In genomic region chr2:241197947-241198346, GRCh38 we compare ENCODE assay signal across 37 cellular contexts.
"Had no signal": no experiment of that assay in that cellular context is flagged by ENCODE, and none has a peak within 500 bp of the region (broad histone marks: within the 10 kb centered on the region; RNA-seq: fewer than 3 reads in every experiment).

No MANE protein-coding gene starts in this region.

- H3K9me3 ChIP-seq: adrenal gland, MG63, Peyer's patch had no signal

- DNase-seq: activated B cell treated with CpG ODN at 0.5 μM for 24 hours; activated CD4-positive, alpha-beta memory T cell treated with anti-CD3 and anti-CD28 coated beads for 36 hours; activated CD4-positive, alpha-beta T cell treated with anti-CD3 and anti-CD28 coated beads for 4 hours; activated CD4-positive, alpha-beta T cell treated with anti-CD3 and anti-CD28 coated beads, Interleukin-2, amount 50 U/mL, for 1 hour; activated CD4-positive, CD25-positive, alpha-beta regulatory T cell treated with anti-CD3 and anti-CD28 coated beads, Interleukin-2, amount 50 U/mL, for 72 hours; activated CD8-positive, alpha-beta memory T cell treated with anti-CD3 and anti-CD28 coated beads, Interleukin-2, amount 50 U/mL, for 4 hours; activated gamma-delta T cell treated with Interleukin-2 at 50 U/mL for 16 hours; activated naive CD4-positive, alpha-beta T cell treated with anti-CD3 and anti-CD28 coated beads for 36 hours; activated T-cell treated with anti-CD3 and anti-CD28 coated beads for 4 hours; activated T-cell treated with anti-CD3 and anti-CD28 coated beads, Interleukin-2, amount 50 U/mL, for 4 hours; adrenal gland; caudate nucleus; Kasumi-1; MG63; NCI-H1048; NCI-H1105 treated with DMSO at 0.1 percent for 48 hours; NCI-H1436; NCI-H1694; NCI-H1930; NCI-H2081 treated with DMSO at 0.1 percent for 48 hours; NCI-H226; NCI-H446 treated with DMSO at 0.1 percent for 48 hours; NCI-H524; NCI-H69; NCI-H82; NK-92 treated with Interleukin-12 subunit alpha and Interleukin-12 subunit beta, amount 100 ng/mL, for 24 hours; PC-3; RPMI8226; SW 1271; T-helper 1 cell; T-helper 2 cell; T-helper 9 cell had no signal

- H3K4me1 ChIP-seq: adrenal gland, Peyer's patch had no signal

- H3K27ac Mint-ChIP-seq: activated B cell treated with CpG ODN at 0.5 μM for 24 hours; activated CD4-positive, alpha-beta memory T cell treated with anti-CD3 and anti-CD28 coated beads for 36 hours; activated naive CD4-positive, alpha-beta T cell treated with anti-CD3 and anti-CD28 coated beads for 36 hours; activated naive CD4-positive, alpha-beta T cell treated with anti-CD3 and anti-CD28 coated beads, Interleukin-2, amount 50 U/mL, for 72 hours; activated T-helper 1 cell treated with anti-CD3 and anti-CD28 coated beads, Interleukin-12 subunit alpha, Interleukin-12 subunit beta, Interleukin-2, Interleukin-4 antibody, amounts not matched to agents 30 ng/mL and 10 ng/mL and 1 ng/mL, durations not matched to agents 14 hours and 24 hours and 36 hours had no signal

- H3K27me3 Mint-ChIP-seq: activated B cell treated with CpG ODN at 0.5 μM for 24 hours; activated CD4-positive, alpha-beta memory T cell treated with anti-CD3 and anti-CD28 coated beads for 36 hours; brain had no signal

- H3K4me1 Mint-ChIP-seq: activated B cell treated with CpG ODN at 0.5 μM for 24 hours had no signal

- H3K4me3 ChIP-seq: adrenal gland, MG63, Peyer's patch had no signal

- ATAC-seq: activated naive CD4-positive, alpha-beta T cell treated with anti-CD3 and anti-CD28 coated beads, Interleukin-2, amount 50 U/mL, for 72 hours; activated T-cell treated with anti-CD3 and anti-CD28 coated beads, Interleukin-2, amount 50 U/mL, for 4 hours; PC-3 had no signal

- H3K9me3 Mint-ChIP-seq: activated B cell treated with CpG ODN at 0.5 μM for 24 hours; activated CD4-positive, alpha-beta memory T cell treated with anti-CD3 and anti-CD28 coated beads for 36 hours; activated naive CD4-positive, alpha-beta T cell treated with anti-CD3 and anti-CD28 coated beads for 36 hours; activated naive CD4-positive, alpha-beta T cell treated with anti-CD3 and anti-CD28 coated beads, Interleukin-2, amount 50 U/mL, for 72 hours; activated T-cell treated with anti-CD3 and anti-CD28 coated beads, Interleukin-2, amount 50 U/mL, for 4 hours; activated T-helper 1 cell treated with anti-CD3 and anti-CD28 coated beads, Interleukin-12 subunit alpha, Interleukin-12 subunit beta, Interleukin-2, Interleukin-4 antibody, amounts not matched to agents 30 ng/mL and 10 ng/mL and 1 ng/mL, durations not matched to agents 14 hours and 24 hours and 36 hours; brain had no signal

- H3K36me3 ChIP-seq: adrenal gland, MG63, Peyer's patch had no signal

- H3K27me3 ChIP-seq: adrenal gland, MG63, Peyer's patch had no signal

- H3K36me3 Mint-ChIP-seq: activated CD4-positive, alpha-beta memory T cell treated with anti-CD3 and anti-CD28 coated beads for 36 hours; activated naive CD4-positive, alpha-beta T cell treated with anti-CD3 and anti-CD28 coated beads, Interleukin-2, amount 50 U/mL, for 72 hours; brain had no signal

- H3K4me3 Mint-ChIP-seq: activated B cell treated with CpG ODN at 0.5 μM for 24 hours; activated CD4-positive, alpha-beta memory T cell treated with anti-CD3 and anti-CD28 coated beads for 36 hours; activated naive CD4-positive, alpha-beta T cell treated with anti-CD3 and anti-CD28 coated beads for 36 hours; activated T-cell treated with anti-CD3 and anti-CD28 coated beads, Interleukin-2, amount 50 U/mL, for 4 hours; activated T-helper 1 cell treated with anti-CD3 and anti-CD28 coated beads, Interleukin-12 subunit alpha, Interleukin-12 subunit beta, Interleukin-2, Interleukin-4 antibody, amounts not matched to agents 30 ng/mL and 10 ng/mL and 1 ng/mL, durations not matched to agents 14 hours and 24 hours and 36 hours; brain had no signal

- H3K27ac ChIP-seq: adrenal gland, Peyer's patch, VCaP had no signal
